In genomic region chr19:1904385-1905070, GRCh38 we compare ENCODE assay signal across 6 cellular contexts. TPM values are rescaled to one million over a fixed set of nuclear protein-coding genes. Genes with fewer than 3 reads are reported as not detected.
DNase-seq lines count a peak whose midpoint lies in the region; ATAC-seq lines count a peak whose summit lies in the region.

No MANE protein-coding gene starts in this region.

- ATAC-seq in GM19452 (IDR thresholded peaks at IDR 0.05; ENCODE audit: unreplicated experiment): peak; percentile 9

- DNase-seq in A172 (ENCODE audit: low spot score) (peak; percentile 43), SKM-1 (lab: John Stamatoyannopoulos, UW; ENCODE audit: unreplicated experiment) (peak; percentile 12), iPS-NIHi7 (ENCODE audit: extremely low spot score) (peak; percentile 67), SW 1271 (lab: John Stamatoyannopoulos, UW) (no peak)
- no peak for DNase-seq in activated effector memory CD4-positive, alpha-beta T cell treated with Interleukin-2 at 50 U/mL for 16 hours

RNA-seq across cellular contexts. Expression of gene ADAT3, which starts 0.7 kb away (rescaled TPM):
- total RNA-seq in A172 (2014; rRNA removed; shearing (Covaris generic)): 2.3 and 3.7 TPM in 2 replicates

RNA-seq across cellular contexts. Expression of gene SCAMP4, which starts 0.7 kb away (rescaled TPM):
- 71.1 and 134 TPM in 2 replicates for total RNA-seq in A172 (2014; rRNA removed; shearing (Covaris generic))

RNA-seq across cellular contexts. Expression of gene ABHD17A, which starts 19.2 kb away (rescaled TPM):
- total RNA-seq in A172 (2014; rRNA removed; shearing (Covaris generic)): 72.6 and 120 TPM in 2 replicates

RNA-seq across cellular contexts. Expression of gene CSNK1G2, which starts 36.4 kb away (rescaled TPM):
- total RNA-seq in A172 (2014; rRNA removed; shearing (Covaris generic)): 83.5 and 88.1 TPM in 2 replicates

RNA-seq across cellular contexts. Expression of gene KLF16, which starts 41.1 kb away (rescaled TPM):
- 8.2 and 11.5 TPM in 2 replicates for total RNA-seq in A172 (2014; rRNA removed; shearing (Covaris generic))

Comparison
In these comparisons a context has a peak if more than half of its experiments do, and no peak if none do; other contexts are left out.
1. DNase-seq: peak in A172 (single experiment), SKM-1 (single experiment) and iPS-NIHi7 (single experiment); none in SW 1271 (0 of 2) and activated effector memory CD4-positive, alpha-beta T cell treated with Interleukin-2 at 50 U/mL for 16 hours (single experiment).